Comparison of ENCODE assay signal across 1 cellular context in the genomic region with DNA sequence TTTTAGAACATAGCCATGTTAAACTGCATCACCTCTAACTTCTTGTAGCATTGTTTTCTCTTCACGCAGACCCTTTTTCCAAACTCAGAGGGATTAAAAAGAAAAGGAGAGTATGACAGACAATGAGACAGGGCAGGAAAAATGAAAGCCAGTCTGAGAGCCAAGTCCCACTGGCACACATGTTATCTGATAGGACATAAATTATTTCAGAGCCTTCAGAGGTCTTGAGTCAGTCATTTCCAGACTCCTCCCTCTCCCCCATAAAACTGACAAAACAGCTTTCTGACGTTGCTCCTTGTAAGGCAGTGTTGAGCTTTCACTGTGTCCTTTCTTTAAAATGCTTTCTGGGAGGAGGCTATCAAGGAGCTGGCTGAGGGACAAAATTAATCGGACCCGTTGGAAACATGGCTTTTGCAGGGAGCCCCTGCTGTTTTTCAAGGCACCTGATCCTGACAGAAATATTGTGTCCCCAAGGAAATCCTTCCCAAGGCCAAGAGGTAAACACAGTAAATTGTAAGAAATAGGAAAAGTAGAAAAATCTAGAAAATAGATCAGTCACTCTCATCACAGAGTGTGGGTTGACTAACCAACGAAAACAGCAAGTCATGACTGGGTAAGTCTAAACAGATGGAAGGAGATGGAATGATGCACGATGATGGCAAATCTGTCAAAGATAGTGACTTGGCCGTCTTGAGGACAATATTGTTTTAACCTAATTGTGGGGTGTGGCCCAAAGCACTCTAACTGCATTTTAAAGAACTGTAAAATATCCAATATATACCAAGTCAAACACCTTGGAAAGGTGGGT.
TF ChIP-seq lines count a peak whose summit lies in the region.

No MANE protein-coding gene starts in this region.

TF ChIP-seq in HEK293, 187 proteins besides CTCF, POLR2A, EP300 and RAD21 (continued from another document):
- no peak for TF ChIP-seq HOXA7 (CRISPR knock-in tag; IDR thresholded peaks at IDR 0.05; ENCODE audit: borderline replicate concordance)
- TF ChIP-seq, protein P1, sequence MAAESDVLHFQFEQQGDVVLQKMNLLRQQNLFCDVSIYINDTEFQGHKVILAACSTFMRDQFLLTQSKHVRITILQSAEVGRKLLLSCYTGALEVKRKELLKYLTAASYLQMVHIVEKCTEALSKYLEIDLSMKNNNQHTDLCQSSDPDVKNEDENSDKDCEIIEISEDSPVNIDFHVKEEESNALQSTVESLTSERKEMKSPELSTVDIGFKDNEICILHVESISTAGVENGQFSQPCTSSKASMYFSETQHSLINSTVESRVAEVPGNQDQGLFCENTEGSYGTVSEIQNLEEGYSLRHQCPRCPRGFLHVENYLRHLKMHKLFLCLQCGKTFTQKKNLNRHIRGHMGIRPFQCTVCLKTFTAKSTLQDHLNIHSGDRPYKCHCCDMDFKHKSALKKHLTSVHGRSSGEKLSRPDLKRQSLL (tag by site-specific recombination; IDR thresholded peaks at IDR 0.05): no peak
- TF ChIP-seq, protein P2, sequence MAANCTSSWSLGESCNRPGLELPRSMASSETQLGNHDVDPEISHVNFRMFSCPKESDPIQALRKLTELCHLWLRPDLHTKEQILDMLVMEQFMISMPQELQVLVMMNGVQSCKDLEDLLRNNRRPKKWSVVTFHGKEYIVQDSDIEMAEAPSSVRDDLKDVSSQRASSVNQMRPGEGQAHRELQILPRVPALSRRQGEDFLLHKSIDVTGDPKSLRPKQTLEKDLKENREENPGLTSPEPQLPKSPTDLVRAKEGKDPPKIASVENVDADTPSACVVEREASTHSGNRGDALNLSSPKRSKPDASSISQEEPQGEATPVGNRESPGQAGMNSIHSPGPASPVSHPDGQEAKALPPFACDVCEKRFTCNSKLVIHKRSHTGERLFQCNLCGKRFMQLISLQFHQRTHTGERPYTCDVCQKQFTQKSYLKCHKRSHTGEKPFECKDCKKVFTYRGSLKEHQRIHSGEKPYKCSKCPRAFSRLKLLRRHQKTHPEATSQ (tag by site-specific recombination; IDR thresholded peaks at IDR 0.05): no peak
- peak; percentile 87 for TF ChIP-seq TRIM28 (IDR thresholded peaks at IDR 0.05; ENCODE audit: borderline replicate concordance, low read length)
TF ChIP-seq in HEK293: peak in this region for 8.
